In the genomic region with DNA sequence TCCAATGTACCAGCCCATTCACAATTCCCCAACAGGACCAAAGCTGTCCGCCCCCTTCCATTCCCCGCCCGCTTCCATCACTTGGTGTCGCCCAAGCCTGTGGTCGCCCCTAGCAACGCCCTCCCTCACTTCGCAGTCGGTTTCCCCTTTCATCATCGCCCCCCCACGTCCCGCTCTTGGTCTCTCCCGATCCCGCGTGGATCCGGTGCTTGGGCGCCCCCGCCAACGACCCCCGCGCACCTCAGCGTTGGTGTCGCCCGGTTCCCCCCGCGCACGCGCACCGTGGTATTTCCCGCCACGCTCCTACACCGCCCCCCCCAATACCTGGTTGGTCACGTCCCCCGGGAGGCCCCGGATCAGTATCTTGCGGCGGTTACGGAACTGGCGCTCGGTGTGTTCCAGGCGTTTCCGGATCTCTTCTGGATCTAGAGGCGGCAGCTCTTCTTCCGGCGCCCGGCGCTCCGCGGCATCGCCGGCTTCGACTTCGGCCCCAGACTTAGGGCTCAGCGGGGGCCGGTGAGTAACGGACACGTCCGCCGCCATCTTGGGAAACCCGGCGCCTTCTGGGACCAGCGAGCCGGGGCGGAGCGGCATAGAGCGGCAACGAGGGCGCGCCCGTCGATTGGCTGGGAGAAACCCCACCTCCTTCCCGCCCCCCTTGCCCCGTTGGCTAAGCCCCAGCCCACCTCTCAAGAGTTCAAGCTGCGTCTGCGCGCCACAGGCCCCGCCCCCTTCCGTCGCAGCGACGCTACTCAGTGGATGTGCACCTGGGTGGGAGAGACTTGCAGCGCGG, we compare ENCODE assay signal across 8 cellular contexts. TPM values are rescaled to one million over a fixed set of nuclear protein-coding genes. Genes with fewer than 3 reads are reported as not detected.
DNase-seq lines count a peak whose midpoint lies in the region; ATAC-seq and TF ChIP-seq lines count a peak whose summit lies in the region.

A gene with protein sequence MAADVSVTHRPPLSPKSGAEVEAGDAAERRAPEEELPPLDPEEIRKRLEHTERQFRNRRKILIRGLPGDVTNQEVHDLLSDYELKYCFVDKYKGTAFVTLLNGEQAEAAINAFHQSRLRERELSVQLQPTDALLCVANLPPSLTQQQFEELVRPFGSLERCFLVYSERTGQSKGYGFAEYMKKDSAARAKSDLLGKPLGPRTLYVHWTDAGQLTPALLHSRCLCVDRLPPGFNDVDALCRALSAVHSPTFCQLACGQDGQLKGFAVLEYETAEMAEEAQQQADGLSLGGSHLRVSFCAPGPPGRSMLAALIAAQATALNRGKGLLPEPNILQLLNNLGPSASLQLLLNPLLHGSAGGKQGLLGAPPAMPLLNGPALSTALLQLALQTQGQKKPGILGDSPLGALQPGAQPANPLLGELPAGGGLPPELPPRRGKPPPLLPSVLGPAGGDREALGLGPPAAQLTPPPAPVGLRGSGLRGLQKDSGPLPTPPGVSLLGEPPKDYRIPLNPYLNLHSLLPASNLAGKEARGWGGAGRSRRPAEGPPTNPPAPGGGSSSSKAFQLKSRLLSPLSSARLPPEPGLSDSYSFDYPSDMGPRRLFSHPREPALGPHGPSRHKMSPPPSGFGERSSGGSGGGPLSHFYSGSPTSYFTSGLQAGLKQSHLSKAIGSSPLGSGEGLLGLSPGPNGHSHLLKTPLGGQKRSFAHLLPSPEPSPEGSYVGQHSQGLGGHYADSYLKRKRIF (minus strand): TSS at position 565 of the 793 bp plus-strand sequence. CDS start 22 bp downstream, at position 543.

- H3K4me3 ChIP-seq in ectodermal cell (ENCODE audit: insufficient read depth, low read depth, low read length) (peak within 1 kb of the TSS; percentile 63), lung (peak within 1 kb of the TSS; percentile 90)

- H3K9me3 ChIP-seq in ectodermal cell (ENCODE audit: control insufficient read depth, low read length), result no peaks in the 10 kb centered on the region
- H3K9me3 ChIP-seq in lung (ENCODE audit: control insufficient read depth in 2 of 2, insufficient read depth in 1 of 2, low read length in 1 of 2), result no peaks in the 10 kb centered on the region

- WGBS in ectodermal cell, 2 experiments, result 0% methylated on average over 82 of the region's 82 CpGs
- 0 to 1% methylated on average over 74 to 82 of the region's 82 CpGs for WGBS in lung, 2 donors

- ATAC-seq in GM21360 (IDR thresholded peaks at IDR 0.05; ENCODE audit: unreplicated experiment) (peak; percentile 83), lung (ENCODE audit: insufficient read depth, low FRiP score) (peak; percentile 91)

- H3K27me3 ChIP-seq in ectodermal cell (ENCODE audit: control insufficient read depth, insufficient read depth, low read length, poor library complexity, severe bottlenecking) (peaks cover 19% of the 10 kb centered on the region), lung (ENCODE audit: control insufficient read depth, insufficient read depth) (no peaks in the 10 kb centered on the region)

- H3K4me1 ChIP-seq in ectodermal cell (ENCODE audit: control insufficient read depth, insufficient read depth, low read length) (peaks cover 17% of the 10 kb centered on the region), lung (ENCODE audit: control insufficient read depth in 2 of 2, insufficient read depth in 2 of 2, low read length in 2 of 2) (peaks cover 5 to 12% of the 10 kb centered on the region in 2 donors)

- DNase-seq in COLO829 (ENCODE audit: low spot score) (peak; percentile 95), HT-29 (ENCODE audit: low spot score) (peak; percentile 94), lung (ENCODE audit: low spot score) (peak; percentile 98)
- peak; percentile 98 for DNase-seq in NK-92 treated with Interleukin-12 subunit alpha and Interleukin-12 subunit beta, amount 100 ng/mL, for 24 hours (lab: John Stamatoyannopoulos, UW)
- peak; percentile 96 for DNase-seq in activated CD8-positive, alpha-beta memory T cell treated with anti-CD3 and anti-CD28 coated beads for 1 hour (ENCODE audit: extremely low read depth in 1 of 2, low read depth in 1 of 2)
- peak; percentile 95 to 99 (median 97) for DNase-seq in stimulated activated CD4-positive, alpha-beta T cell treated with anti-CD3 and anti-CD28 coated beads, TNF-alpha, amount 100 ng/mL, for 24 hours (ENCODE audit: low read depth in 3 of 3)

- H3K27ac ChIP-seq in ectodermal cell (ENCODE audit: insufficient read depth, low read depth, low read length, poor library complexity, severe bottlenecking) (peak within 1 kb of the TSS; percentile 93), lung (ENCODE audit: low read depth in 1 of 2, low read length in 1 of 2) (peak within 1 kb of the TSS; percentile 89 to 99)

- no peak for TF ChIP-seq CTCF in lung (IDR thresholded peaks at IDR 0.05; ENCODE audit: control extremely low read depth, extremely low read depth)

- H3K36me3 ChIP-seq in ectodermal cell (ENCODE audit: control insufficient read depth, insufficient read depth, low read length) (peaks cover 19% of the 10 kb centered on the region), lung (ENCODE audit: control insufficient read depth in 2 of 2, insufficient read depth in 2 of 2, low read length in 2 of 2) (peaks cover 0 to 18% of the 10 kb centered on the region in 2 donors)

RNA-seq across cellular contexts. Expression of the gene that starts here (rescaled TPM):
- 35.5 and 45.3 TPM in 2 replicates for total RNA-seq in HT-29 (2014; rRNA removed; shearing (Covaris generic))
- polyA plus RNA-seq in ectodermal cell (2013, experiment 1 of 4), result 49.9 TPM
- 55.8 TPM for polyA plus RNA-seq in ectodermal cell (2013, experiment 2 of 4)
- polyA plus RNA-seq in ectodermal cell (2013, experiment 3 of 4), result 38.3 TPM
- polyA plus RNA-seq in ectodermal cell (2013, experiment 4 of 4), result 37.4 TPM
- total RNA-seq in lung, result 10 to 100 TPM; 21.1 to 46.1 TPM
- 10 to 100 TPM; 10.5 to 17.7 TPM for polyA plus RNA-seq in lung

Comparison
In these comparisons a context has a peak if more than half of its experiments do, and no peak if none do; other contexts are left out.
1. Peak in every context shown above with its lines: DNase-seq, ATAC-seq, H3K4me3 ChIP-seq and H3K27ac ChIP-seq.